ENCODE assay signal across 20 cellular contexts in genomic region chr4:71866212-71866885, GRCh38.
DNase-seq lines count a peak whose midpoint lies in the region; ATAC-seq lines count a peak whose summit lies in the region.
"Had no signal": no experiment of that assay in that cellular context is flagged by ENCODE, and none has a peak within 500 bp of the region (broad histone marks: within the 10 kb centered on the region; RNA-seq: fewer than 3 reads in every experiment).

No MANE protein-coding gene starts in this region.

- ATAC-seq in GM18909 (IDR thresholded peaks at IDR 0.05; ENCODE audit: poor library complexity, unreplicated experiment) (peak; percentile 46), HG02759 (IDR thresholded peaks at IDR 0.05; ENCODE audit: unreplicated experiment) (peak; percentile 35), HG03354 (IDR thresholded peaks at IDR 0.05; ENCODE audit: poor library complexity, severe bottlenecking, unreplicated experiment) (peak; percentile 52), HG03280 (IDR thresholded peaks at IDR 0.05; ENCODE audit: unreplicated experiment) (no peak)
- ATAC-seq: A549 had no signal

- no peak for DNase-seq in H4 (ENCODE audit: low spot score)
- no peak for DNase-seq in activated gamma-delta T cell treated with Interleukin-2 at 50 U/mL for 16 hours
- DNase-seq in stimulated activated naive CD4-positive, alpha-beta T cell treated with Interleukin-2 at 50 U/mL for 16 hours (lab: John Stamatoyannopoulos, UW) = no peak
- DNase-seq: 8988T; ACHN; AML-193; BE2C; CD4-positive, alpha-beta T cell; CD8-positive, alpha-beta memory T cell; DMS 273 treated with DMSO at 0.1 percent for 48 hours; DMS79 treated with DMSO at 0.1 percent for 48 hours; GF-D8; GOT3; H7; HCEC 1CT had no signal
